In genomic region chr11:44790211-44790610, GRCh38 we compare ENCODE assay signal across 25 cellular contexts.
"Had no signal": no experiment of that assay in that cellular context is flagged by ENCODE, and none has a peak within 500 bp of the region (broad histone marks: within the 10 kb centered on the region; RNA-seq: fewer than 3 reads in every experiment).

No MANE protein-coding gene starts in this region.

- H3K4me1 ChIP-seq: ascending aorta, testis, upper lobe of left lung had no signal

- H3K36me3 ChIP-seq: ascending aorta, heart right ventricle, upper lobe of left lung, WERI-Rb-1 had no signal

- H3K9me3 ChIP-seq: ascending aorta, heart right ventricle, testis, upper lobe of left lung had no signal

- H3K4me1 Mint-ChIP-seq: memory B cell had no signal

- H3K27ac Mint-ChIP-seq: activated CD8-positive, alpha-beta T cell treated with anti-CD3 and anti-CD28 coated beads, Interleukin-2, amount 10 ng/mL, durations not matched to agents 7 days and 5 days; activated naive CD4-positive, alpha-beta T cell treated with anti-CD3 and anti-CD28 coated beads, Interleukin-2, amount 50 U/mL, for 72 hours; activated T-helper 17 cell treated with anti-CD3 and anti-CD28 coated beads, Interleukin-2, amount 50 U/mL, for 72 hours; endodermal cell; memory B cell; T-helper 2 cell treated with Interferon-gamma antibody and Interleukin-4, amounts not matched to agents 5 μg/mL and 100 μg/mL, for 36 hours had no signal

- H3K27ac ChIP-seq: ascending aorta, heart right ventricle, testis, upper lobe of left lung, WERI-Rb-1 had no signal

- H3K9me3 Mint-ChIP-seq: activated naive CD4-positive, alpha-beta T cell treated with anti-CD3 and anti-CD28 coated beads, Interleukin-2, amount 50 U/mL, for 72 hours; activated T-helper 17 cell treated with anti-CD3 and anti-CD28 coated beads, Interleukin-2, amount 50 U/mL, for 72 hours; endodermal cell; memory B cell; nephron progenitor cell; T-helper 2 cell treated with Interferon-gamma antibody and Interleukin-4, amounts not matched to agents 5 μg/mL and 100 μg/mL, for 36 hours had no signal

- H3K36me3 Mint-ChIP-seq: memory B cell had no signal

- H3K4me3 ChIP-seq: ascending aorta, heart right ventricle, testis, upper lobe of left lung had no signal

- ATAC-seq: activated CD8-positive, alpha-beta T cell treated with anti-CD3 and anti-CD28 coated beads, Interleukin-2, amount 10 ng/mL, durations not matched to agents 7 days and 5 days; activated naive CD4-positive, alpha-beta T cell treated with anti-CD3 and anti-CD28 coated beads, Interleukin-2, amount 50 U/mL, for 72 hours; activated T-helper 17 cell treated with anti-CD3 and anti-CD28 coated beads, Interleukin-2, amount 50 U/mL, for 72 hours; heart right ventricle; left colon; sciatic nerve had no signal

- H3K27me3 Mint-ChIP-seq: activated T-helper 17 cell treated with anti-CD3 and anti-CD28 coated beads, Interleukin-2, amount 50 U/mL, for 72 hours had no signal

- DNase-seq: activated CD4-positive, alpha-beta T cell treated with anti-CD3 and anti-CD28 coated beads for 1 hour; activated CD4-positive, alpha-beta T cell treated with anti-CD3 and anti-CD28 coated beads, Interleukin-2, amount 50 U/mL, for 1 hour; activated CD8-positive, alpha-beta T cell treated with anti-CD3 and anti-CD28 coated beads, Interleukin-2, amount 10 ng/mL, durations not matched to agents 7 days and 5 days; activated T-cell treated with anti-CD3 and anti-CD28 coated beads, Interleukin-2, amount 50 U/mL, for 1 hour; cerebellar nuclear complex; cortex of kidney; heart right ventricle; islet precursor cell; left colon; nephron progenitor cell; small intestine; stimulated activated CD4-positive, alpha-beta T cell treated with anti-CD3 and anti-CD28 coated beads, Interleukin-15, amount 100 ng/mL, for 24 hours; stimulated activated CD8-positive, alpha-beta memory T cell treated with anti-CD3 and anti-CD28 coated beads, Interleukin-4, amount 100 ng/mL, for 48 hours; stimulated activated naive CD4-positive, alpha-beta T cell; testis; upper lobe of left lung; WERI-Rb-1 had no signal

- H3K27me3 ChIP-seq: ascending aorta, heart right ventricle, testis, upper lobe of left lung had no signal

- FAIRE-seq: small intestine, TTC549 had no signal

- H3K4me3 Mint-ChIP-seq: activated CD8-positive, alpha-beta T cell treated with anti-CD3 and anti-CD28 coated beads, Interleukin-2, amount 10 ng/mL, durations not matched to agents 7 days and 5 days; activated T-helper 17 cell treated with anti-CD3 and anti-CD28 coated beads, Interleukin-2, amount 50 U/mL, for 72 hours; endodermal cell; memory B cell; nephron progenitor cell; T-helper 2 cell treated with Interferon-gamma antibody and Interleukin-4, amounts not matched to agents 5 μg/mL and 100 μg/mL, for 36 hours had no signal
